Comparison of ENCODE assay signal across 15 cellular contexts in the genomic region with DNA sequence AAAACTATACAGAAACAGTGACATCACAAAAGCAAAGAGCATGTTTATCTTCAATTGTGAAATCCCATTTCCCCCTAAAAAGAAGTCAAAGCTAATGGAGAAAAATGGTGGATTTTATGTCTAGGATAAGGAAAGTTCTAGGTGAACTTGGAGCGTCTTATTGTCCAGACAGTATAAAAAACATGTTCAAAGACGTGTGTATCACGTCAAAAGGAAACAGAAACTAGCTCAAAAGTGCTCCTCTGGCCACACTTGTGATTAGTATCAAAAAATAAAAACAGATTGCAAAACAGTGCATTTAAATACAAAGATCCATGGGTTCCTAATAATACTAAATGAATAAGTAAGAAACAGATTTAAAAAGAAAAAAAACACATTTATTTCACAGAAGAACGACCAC.
A peak's percentile ranks its signal among the peaks of the same experiment; 100 is the strongest.
DNase-seq lines count a peak whose midpoint lies in the region; ATAC-seq and TF ChIP-seq lines count a peak whose summit lies in the region.
"Had no signal": no experiment of that assay in that cellular context is flagged by ENCODE, and none has a peak within 500 bp of the region (broad histone marks: within the 10 kb centered on the region; RNA-seq: fewer than 3 reads in every experiment).

No MANE protein-coding gene starts in this region.

- no peak overlapping the region for H3K4me2 ChIP-seq in Loucy (ENCODE audit: low read depth, low read length, poor library complexity, severe bottlenecking)

- H3K4me1 ChIP-seq in Loucy (ENCODE audit: insufficient read depth, low read length, poor library complexity, severe bottlenecking) = no peaks in the 10 kb centered on the region
- H3K4me1 ChIP-seq: HAP-1 had no signal

- H2AFZ ChIP-seq in Loucy (ENCODE audit: low read length) = 0 out of 2 replicates have a peak overlapping the region, but pooled peaks have one; percentile 6

- ATAC-seq in GM19395 (IDR thresholded peaks at IDR 0.05; ENCODE audit: unreplicated experiment) (no peak), GM21381 (IDR thresholded peaks at IDR 0.05; ENCODE audit: unreplicated experiment) (no peak), HG03439 (IDR thresholded peaks at IDR 0.05; ENCODE audit: unreplicated experiment) (no peak)

- no peaks in the 10 kb centered on the region for H3K9me3 ChIP-seq in Loucy (ENCODE audit: insufficient read depth, low read depth, low read length)
- H3K9me3 ChIP-seq: HAP-1 had no signal

- no peaks in the 10 kb centered on the region for H3K36me3 ChIP-seq in Loucy (ENCODE audit: insufficient read depth, low read length)
- H3K36me3 ChIP-seq: HAP-1 had no signal

- no peaks in the 10 kb centered on the region for H3K9me2 ChIP-seq in Loucy (replicated peaks; ENCODE audit: low read depth, low read length)

- TF ChIP-seq CTCF in Loucy (conservative IDR thresholded peaks at IDR 0.05; ENCODE audit: low read length) (no peak), fibroblast of villous mesenchyme (IDR thresholded peaks at IDR 0.05; ENCODE audit: insufficient read depth, low read depth, low read length) (no peak)

- H4K20me1 ChIP-seq in Loucy (ENCODE audit: insufficient read depth, low read length, poor library complexity, severe bottlenecking) = no peaks in the 10 kb centered on the region

- no peaks in the 10 kb centered on the region for H3K79me2 ChIP-seq in Loucy (ENCODE audit: insufficient read depth, low read length)

- no peaks in the 10 kb centered on the region for H3F3A ChIP-seq in Loucy (ENCODE audit: low read depth)

- H3K27me3 ChIP-seq in Loucy (ENCODE audit: insufficient read depth, low read length, poor library complexity, severe bottlenecking) = no peaks in the 10 kb centered on the region

- H3K4me3 ChIP-seq in Loucy (ENCODE audit: low read length, poor library complexity, severe bottlenecking) = no peak overlapping the region
- H3K4me3 ChIP-seq in fibroblast of villous mesenchyme (ENCODE audit: low read depth, low read length) = no peak overlapping the region
- H3K4me3 ChIP-seq: HAP-1 had no signal

- DNase-seq in OCI-M1 (lab: John Stamatoyannopoulos, UW) = peak; percentile 6
- DNase-seq in fibroblast of villous mesenchyme (ENCODE audit: low read depth) = peak; percentile 69
- DNase-seq: C1 segment of cervical spinal cord; Calu3; CD4-positive, alpha-beta memory T cell; COR-L47; DMS53; DMS79 treated with DMSO at 0.1 percent for 48 hours; GOT3; HFFc6 had no signal

- no peak overlapping the region for H3K9ac ChIP-seq in Loucy (ENCODE audit: low read depth, low read length, poor library complexity, severe bottlenecking)
